Comparison of ENCODE assay signal across 25 cellular contexts in genomic region chr15:59360896-59361295, GRCh38. TPM values are rescaled to one million over a fixed set of nuclear protein-coding genes. Genes with fewer than 3 reads are reported as not detected.
DNase-seq lines count a peak whose midpoint lies in the region; ATAC-seq and TF ChIP-seq lines count a peak whose summit lies in the region.
"Had no signal": no experiment of that assay in that cellular context is flagged by ENCODE, and none has a peak within 500 bp of the region (broad histone marks: within the 10 kb centered on the region; RNA-seq: fewer than 3 reads in every experiment).

No MANE protein-coding gene starts in this region.

- H3K9me3 ChIP-seq in IMR-90 (ENCODE audit: control insufficient read depth, insufficient read depth, low read length): no peaks in the 10 kb centered on the region
- H3K9me3 ChIP-seq in CD8-positive, alpha-beta memory T cell (ENCODE audit: low read length): no peaks in the 10 kb centered on the region
- H3K9me3 ChIP-seq: BLaER1 treated with 17β-estradiol and CSF1 and Interleukin-3, amounts not matched to agents 10 nM and 100 nM; body of pancreas; esophagus squamous epithelium; mucosa of descending colon; neutrophil; tibial nerve had no signal

- H4K5ac ChIP-seq in IMR-90 (ENCODE audit: low read depth, low read length): no peak overlapping the region

- peaks cover 7% of the 10 kb centered on the region for H3K4me1 ChIP-seq in IMR-90 (ENCODE audit: control insufficient read depth, insufficient read depth, low read length)
- H3K4me1 ChIP-seq in CD8-positive, alpha-beta memory T cell (ENCODE audit: insufficient read depth, low read length): no peaks in the 10 kb centered on the region
- H3K4me1 ChIP-seq: body of pancreas had no signal

- H4K91ac ChIP-seq in IMR-90 (ENCODE audit: insufficient read depth, low read depth, low read length): no peak overlapping the region

- H3K4ac ChIP-seq in IMR-90 (ENCODE audit: low read depth, low read length): no peak overlapping the region

- H3K36me3 Mint-ChIP-seq in CD8-positive, alpha-beta memory T cell: no peaks in the 10 kb centered on the region
- H3K36me3 Mint-ChIP-seq: activated naive CD4-positive, alpha-beta T cell treated with anti-CD3 and anti-CD28 coated beads, Interleukin-2, amount 50 U/mL, for 24 hours had no signal

- no peak for TF ChIP-seq CTCF in IMR-90 (conservative IDR thresholded peaks at IDR 0.05; ENCODE audit: low read depth, low read length)
- no peak for TF ChIP-seq CTCF in astrocyte of the cerebellum (IDR thresholded peaks at IDR 0.05; ENCODE audit: low read depth, low read length, missing control alignments)

- no peak overlapping the region for H3K4me3 Mint-ChIP-seq in CD8-positive, alpha-beta memory T cell
- H3K4me3 Mint-ChIP-seq: activated naive CD4-positive, alpha-beta T cell treated with anti-CD3 and anti-CD28 coated beads, Interleukin-2, amount 50 U/mL, for 24 hours; effector memory CD8-positive, alpha-beta T cell; stimulated activated naive CD8-positive, alpha-beta T cell treated with anti-CD3 and anti-CD28 coated beads, Interleukin-15, amount 100 ng/mL, for 72 hours had no signal

- H3K27ac ChIP-seq in IMR-90 (ENCODE audit: insufficient read depth, low read length): no peak overlapping the region
- H3K27ac ChIP-seq in CD8-positive, alpha-beta memory T cell (ENCODE audit: low read depth, low read length): no peak overlapping the region
- H3K27ac ChIP-seq: BLaER1 treated with 17β-estradiol and CSF1 and Interleukin-3, amounts not matched to agents 10 nM and 100 nM; body of pancreas; esophagus squamous epithelium; neutrophil; tibial nerve had no signal

- no TSS peak for BruUV-seq in IMR-90 (replicated peaks; lab: Mats Ljungman, UMichigan)

- no peak for TF ChIP-seq RAD21 in IMR-90 (IDR thresholded peaks at IDR 0.05; ENCODE audit: low read length)

- H2BK15ac ChIP-seq in IMR-90 (ENCODE audit: low read depth, low read length): no peak overlapping the region

- no peak overlapping the region for H3K18ac ChIP-seq in IMR-90 (ENCODE audit: low read depth, low read length)

- H3K27me3 Mint-ChIP-seq in CD8-positive, alpha-beta memory T cell: peaks cover 7 to 16% of the 10 kb centered on the region in 2 donors

- no peak overlapping the region for H3K27ac Mint-ChIP-seq in CD8-positive, alpha-beta memory T cell
- H3K27ac Mint-ChIP-seq: activated naive CD4-positive, alpha-beta T cell treated with anti-CD3 and anti-CD28 coated beads, Interleukin-2, amount 50 U/mL, for 24 hours; effector memory CD8-positive, alpha-beta T cell; stimulated activated naive CD8-positive, alpha-beta T cell treated with anti-CD3 and anti-CD28 coated beads, Interleukin-15, amount 100 ng/mL, for 72 hours had no signal

- ATAC-seq in IMR-90 (ENCODE audit: low read depth): peak; percentile 40; the same call in 1 of the 2 replicates
- peak; percentile 39 for ATAC-seq in left lobe of liver
- no peak for ATAC-seq in GM18511 (IDR thresholded peaks at IDR 0.05; ENCODE audit: unreplicated experiment)
- ATAC-seq: body of pancreas; effector memory CD8-positive, alpha-beta T cell; left ventricle myocardium superior; mucosa of descending colon; stimulated activated naive CD8-positive, alpha-beta T cell treated with anti-CD3 and anti-CD28 coated beads, Interleukin-15, amount 100 ng/mL, for 72 hours had no signal

- H4K20me1 ChIP-seq in IMR-90 (ENCODE audit: insufficient read depth, low read length): peaks cover 35% of the 10 kb centered on the region

- no peak overlapping the region for H2BK5ac ChIP-seq in IMR-90 (ENCODE audit: low read depth, low read length, poor library complexity, severe bottlenecking)

- peak overlapping the region; percentile 30; the same call in 1 of the 2 replicates for H3K23ac ChIP-seq in IMR-90 (ENCODE audit: low read depth, low read length)

- POLR2A ChIA-PET in IMR-90 (lab: Charles Lee; ENCODE audit: unreplicated experiment): no interaction called here
- POLR2A ChIA-PET in CD8-positive, alpha-beta memory T cell (lab: Charles Lee): no interaction called here

- H4K8ac ChIP-seq in IMR-90 (ENCODE audit: low read depth in 2 of 2, low read length in 2 of 2): no peak overlapping the region

- H3K4me1 Mint-ChIP-seq in CD8-positive, alpha-beta memory T cell: no peaks in the 10 kb centered on the region
- H3K4me1 Mint-ChIP-seq: activated naive CD4-positive, alpha-beta T cell treated with anti-CD3 and anti-CD28 coated beads, Interleukin-2, amount 50 U/mL, for 24 hours had no signal

- H3K36me3 ChIP-seq in IMR-90 (ENCODE audit: control insufficient read depth, insufficient read depth, low read length): peaks cover 1% of the 10 kb centered on the region; the same call in 1 of the 2 replicates
- H3K36me3 ChIP-seq in CD8-positive, alpha-beta memory T cell (ENCODE audit: insufficient read depth, low read length): no peaks in the 10 kb centered on the region
- H3K36me3 ChIP-seq: neutrophil, tibial nerve had no signal

- peaks cover 0 to 1% (median 0%) of the 10 kb centered on the region in 5 donors for H3K9me3 Mint-ChIP-seq in CD8-positive, alpha-beta memory T cell
- H3K9me3 Mint-ChIP-seq: activated naive CD4-positive, alpha-beta T cell treated with anti-CD3 and anti-CD28 coated beads, Interleukin-2, amount 50 U/mL, for 24 hours; effector memory CD8-positive, alpha-beta T cell; stimulated activated naive CD8-positive, alpha-beta T cell treated with anti-CD3 and anti-CD28 coated beads, Interleukin-15, amount 100 ng/mL, for 72 hours had no signal

- TF ChIP-seq POLR2A in IMR-90 (IDR thresholded peaks at IDR 0.05; ENCODE audit: low read depth, low read length): no peak

- no peaks in the 10 kb centered on the region for H3K27me3 ChIP-seq in IMR-90 (ENCODE audit: control insufficient read depth, insufficient read depth, low read length)
- no peaks in the 10 kb centered on the region for H3K27me3 ChIP-seq in CD8-positive, alpha-beta memory T cell (ENCODE audit: insufficient read depth, low read length, poor library complexity, severe bottlenecking)
- H3K27me3 ChIP-seq: BLaER1 treated with 17β-estradiol and CSF1 and Interleukin-3, amounts not matched to agents 10 nM and 100 nM; body of pancreas; esophagus squamous epithelium; tibial nerve had no signal

- intact Hi-C loops in IMR-90 (cut with micrococcal nuclease): no loop called here

- peak overlapping the region; percentile 42; the same call in 1 of the 2 replicates for H3K14ac ChIP-seq in IMR-90 (replicated peaks; ENCODE audit: low read depth, low read length)

- WGBS in IMR-90 (ENCODE audit: extremely low coverage in 2 of 2, insufficient read length in 1 of 2), 2 experiments: no CpG with 5 or more reads among the region's 2 CpGs

- H3K79me1 ChIP-seq in IMR-90 (ENCODE audit: low read depth in 1 of 2, low read length in 2 of 2): peaks cover 20 to 61% of the 10 kb centered on the region in 2 experiments; a peak in 3 of 4 replicates

- peaks cover 10% of the 10 kb centered on the region for H3K9me1 ChIP-seq in IMR-90 (ENCODE audit: insufficient read depth, low read length)

- no peak overlapping the region for H3K56ac ChIP-seq in IMR-90 (ENCODE audit: extremely low read depth, insufficient read depth, low read length)

- no peak overlapping the region for H3K4me2 ChIP-seq in IMR-90 (ENCODE audit: low read depth, low read length)
- H3K4me2 ChIP-seq: BLaER1 treated with 17β-estradiol and CSF1 and Interleukin-3, amounts not matched to agents 10 nM and 100 nM had no signal

- no peak overlapping the region for H3K9ac ChIP-seq in IMR-90 (ENCODE audit: low read depth, low read length)
- H3K9ac ChIP-seq: BLaER1 treated with 17β-estradiol and CSF1 and Interleukin-3, amounts not matched to agents 10 nM and 100 nM had no signal

- dilution Hi-C loops in IMR-90 (cut with HindIII; ENCODE audit: low sequenced_read_pairs, unreplicated experiment): no loop called here

- H2AFZ ChIP-seq in IMR-90 (replicated peaks; ENCODE audit: low read length, poor library complexity): no peak overlapping the region

- DNase-seq in IMR-90 (no peak), astrocyte of the cerebellum (ENCODE audit: low read depth) (peak; percentile 76), left lobe of liver (ENCODE audit: low spot score) (no peak), NCI-H2196 treated with DMSO at 0.1 percent for 48 hours (lab: John Stamatoyannopoulos, UW; ENCODE audit: unreplicated experiment) (no peak), NCI-H1048 (lab: John Stamatoyannopoulos, UW) (no peak)
- no peak for DNase-seq in CD8-positive, alpha-beta memory T cell
- DNase-seq: activated CD4-positive, CD25-positive, alpha-beta regulatory T cell; body of pancreas; effector memory CD8-positive, alpha-beta T cell; esophagus squamous epithelium; head of caudate nucleus; KG1; left ventricle myocardium superior; mucosa of descending colon; NCI-H1092 treated with DMSO at 0.1 percent for 48 hours; NCI-H2029; NCI-H446; stimulated activated CD4-positive, alpha-beta T cell treated with anti-CD3 and anti-CD28 coated beads, Interleukin-4, amount 100 ng/mL, for 1 hour; stimulated activated naive CD8-positive, alpha-beta T cell treated with anti-CD3 and anti-CD28 coated beads, Interleukin-15, amount 100 ng/mL, for 72 hours; T-helper 9 cell had no signal

- no peak overlapping the region for H2AK9ac ChIP-seq in IMR-90 (replicated peaks; ENCODE audit: low read depth, low read length, poor library complexity)

- 0 out of 2 replicates have a peak overlapping the region, but pooled peaks have one; percentile 16 for H2AK5ac ChIP-seq in IMR-90 (ENCODE audit: low read depth, low read length)

- CTCF ChIA-PET in IMR-90 (lab: Yijun Ruan, JAX): interaction anchor here (0.5 to 1.0 kb wide), 3 partner anchors 16 to 114 kb away, joined by 3 to 4 read pairs (median 3); no protein-coding TSS in a partner anchor
- CTCF ChIA-PET in CD8-positive, alpha-beta memory T cell (lab: Charles Lee): interaction anchor here (1.5 kb wide), 1 partner anchor 19 kb away, joined by 3 read pairs; no protein-coding TSS in a partner anchor

- no peak overlapping the region for H2BK20ac ChIP-seq in IMR-90 (ENCODE audit: low read depth, low read length)

- H2BK120ac ChIP-seq in IMR-90 (ENCODE audit: low read depth, low read length): no peak overlapping the region

- in situ Hi-C loops in IMR-90 (cut with MboI; ENCODE audit: low sequenced_read_pairs): no loop called here
- in situ Hi-C loops in astrocyte of the cerebellum (cut with HindIII; ENCODE audit: low sequenced_read_pairs): no loop called here

- H3K4me3 ChIP-seq in IMR-90 (ENCODE audit: insufficient read depth, low read depth, low read length) (no peak overlapping the region), astrocyte of the cerebellum (ENCODE audit: low read depth, low read length) (no peak overlapping the region)
- no peak overlapping the region for H3K4me3 ChIP-seq in CD8-positive, alpha-beta memory T cell (ENCODE audit: low read length)
- H3K4me3 ChIP-seq: BLaER1 treated with 17β-estradiol and CSF1 and Interleukin-3, amounts not matched to agents 10 nM and 100 nM; body of pancreas; esophagus squamous epithelium; mucosa of descending colon; tibial nerve had no signal

TF ChIP-seq in IMR-90, 13 proteins besides CTCF, POLR2A, EP300 and RAD21 (continues in another document):
- no peak for TF ChIP-seq FOS (IDR thresholded peaks at IDR 0.05; ENCODE audit: low read depth, low read length)

RNA-seq across cellular contexts. Expression of gene MYO1E, which starts 11.8 kb away (rescaled TPM):
- total RNA-seq in IMR-90 (2012; rRNA removed) (35.8 and 37.3 TPM in 2 replicates), left lobe of liver (81.4 TPM)
- polyA plus RNA-seq in IMR-90 (2012; rRNA removed): 13.4 and 13.5 TPM in 2 replicates
- 15.1 and 17.9 TPM in 2 replicates for polyA plus RNA-seq in IMR-90 (2012; cell fraction: cytosol; rRNA removed)
- polyA plus RNA-seq in IMR-90 (2012; cell fraction: nucleus; rRNA removed; ENCODE audit: low replicate concordance): 13.0 and 24.0 TPM in 2 replicates
- 10 to 100 TPM; 15.3 to 15.4 TPM for total RNA-seq in CD8-positive, alpha-beta memory T cell
- polyA plus RNA-seq in CD8-positive, alpha-beta memory T cell: 1.1 TPM
